Comparison of ENCODE assay signal across 1 cellular context in the genomic region with DNA sequence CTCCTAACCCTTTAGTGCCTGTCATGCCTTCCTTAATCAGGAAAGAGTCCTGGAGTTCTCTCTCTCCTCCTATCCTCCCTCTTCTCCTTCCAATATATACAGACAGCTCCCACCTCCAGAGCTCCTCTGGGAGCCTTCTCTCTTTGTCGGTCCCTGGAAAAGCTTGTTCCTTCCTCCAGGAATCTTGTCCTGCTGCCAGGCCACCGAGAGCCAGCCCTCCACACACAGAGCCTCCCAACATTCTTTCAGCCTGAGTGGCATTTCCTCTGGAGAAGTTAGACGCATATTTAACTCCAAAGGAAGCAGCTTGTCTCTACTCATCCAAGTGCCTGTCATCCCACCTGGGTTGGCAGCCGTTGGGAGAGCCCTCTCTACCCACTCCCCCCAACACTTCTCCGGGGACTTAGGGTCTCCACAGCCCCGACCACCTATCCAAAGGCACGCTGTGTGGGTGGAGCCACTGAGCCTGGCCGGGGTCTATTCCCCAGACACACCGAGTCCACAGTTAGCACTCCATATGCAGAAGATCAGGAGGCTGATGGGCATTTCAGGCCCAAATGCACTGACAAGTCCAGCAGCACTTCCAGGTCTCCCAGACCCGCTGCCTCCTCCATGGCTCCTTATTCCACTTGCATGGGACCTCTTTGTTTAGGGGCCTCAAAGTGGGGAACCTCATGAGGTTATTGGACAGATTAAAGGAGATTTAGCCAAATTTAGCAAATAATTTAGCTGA.
TF ChIP-seq lines count a peak whose summit lies in the region.

No MANE protein-coding gene starts in this region.

TF ChIP-seq in HCT116, 20 proteins besides CTCF, POLR2A, EP300 and RAD21 (continued from another document):
- TF ChIP-seq ZBTB33 (IDR thresholded peaks at IDR 0.05; ENCODE audit: extremely low read depth, insufficient replicate concordance, low read length) (no peak), ZNF274 (IDR thresholded peaks at IDR 0.05; ENCODE audit: low read depth, low read length) (no peak), YY1 (IDR thresholded peaks at IDR 0.05; ENCODE audit: extremely low read depth, insufficient replicate concordance, low read depth, low read length) (peak; percentile 33)
